ENCODE assay signal across 8 cellular contexts in the genomic region with DNA sequence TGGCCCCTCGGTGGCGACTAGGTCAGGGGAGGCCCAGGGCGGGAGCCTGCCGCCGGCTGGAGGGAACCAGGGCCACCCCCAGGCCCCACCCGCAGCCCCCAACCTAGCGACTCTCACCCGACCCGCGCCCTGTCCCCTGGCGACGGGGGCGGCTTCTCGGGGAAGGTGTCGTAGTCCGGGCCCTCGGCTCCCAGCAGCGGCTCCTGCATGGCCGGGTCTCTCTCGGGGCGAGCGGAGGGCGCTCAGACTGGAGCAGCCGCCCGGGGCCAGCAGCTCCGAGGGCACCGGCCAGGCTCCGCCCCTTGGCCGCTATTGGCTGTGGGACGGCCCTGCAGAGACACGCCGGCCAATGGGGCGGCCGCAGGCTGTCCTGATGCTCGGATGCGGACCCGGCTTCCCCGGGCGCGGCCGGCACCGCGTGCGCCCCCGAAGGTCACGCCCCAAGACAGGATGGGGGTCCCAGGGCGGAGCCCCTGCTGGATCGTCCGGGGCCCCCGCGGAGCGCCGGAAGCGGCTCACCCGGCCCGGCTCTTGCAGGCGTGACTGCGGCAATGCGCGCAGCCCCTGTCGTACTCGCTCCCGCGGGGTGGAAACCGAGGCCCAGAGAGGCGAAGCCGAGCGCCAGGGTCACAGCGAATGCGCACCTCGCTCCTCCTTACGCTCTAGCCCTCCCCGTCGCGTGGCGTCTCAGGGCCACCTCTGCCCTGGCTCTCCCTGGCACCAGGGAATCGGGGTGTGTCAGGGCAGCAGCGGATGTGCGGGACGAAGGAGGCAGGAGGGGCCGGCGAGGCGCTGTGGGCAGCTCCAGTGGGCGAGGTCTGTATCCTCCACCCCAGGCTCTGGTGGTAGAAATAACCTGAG.
DNase-seq lines count a peak whose midpoint lies in the region; ATAC-seq and TF ChIP-seq lines count a peak whose summit lies in the region.

A gene with protein sequence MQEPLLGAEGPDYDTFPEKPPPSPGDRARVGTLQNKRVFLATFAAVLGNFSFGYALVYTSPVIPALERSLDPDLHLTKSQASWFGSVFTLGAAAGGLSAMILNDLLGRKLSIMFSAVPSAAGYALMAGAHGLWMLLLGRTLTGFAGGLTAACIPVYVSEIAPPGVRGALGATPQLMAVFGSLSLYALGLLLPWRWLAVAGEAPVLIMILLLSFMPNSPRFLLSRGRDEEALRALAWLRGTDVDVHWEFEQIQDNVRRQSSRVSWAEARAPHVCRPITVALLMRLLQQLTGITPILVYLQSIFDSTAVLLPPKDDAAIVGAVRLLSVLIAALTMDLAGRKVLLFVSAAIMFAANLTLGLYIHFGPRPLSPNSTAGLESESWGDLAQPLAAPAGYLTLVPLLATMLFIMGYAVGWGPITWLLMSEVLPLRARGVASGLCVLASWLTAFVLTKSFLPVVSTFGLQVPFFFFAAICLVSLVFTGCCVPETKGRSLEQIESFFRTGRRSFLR (minus strand): TSS at position 249 of the 861 bp plus-strand sequence. CDS start 40 bp downstream, at position 209.

- ATAC-seq in HG03139 (IDR thresholded peaks at IDR 0.05; ENCODE audit: unreplicated experiment): peak; percentile 70

- DNase-seq in AG09319 (ENCODE audit: extremely low read depth, low read depth) (peak; percentile 19), NCI-H345 (lab: John Stamatoyannopoulos, UW) (peak; percentile 91), kidney tubule cell (ENCODE audit: low spot score) (peak; percentile 89)
- peak; percentile 71 to 77 for DNase-seq in activated CD4-positive, alpha-beta T cell treated with anti-CD3 and anti-CD28 coated beads for 4 hours
- DNase-seq in stimulated activated CD4-positive, alpha-beta T cell treated with anti-CD3 and anti-CD28 coated beads, Interleukin-15, amount 100 ng/mL, for 48 hours (ENCODE audit: low read depth in 2 of 2): peak; percentile 52 to 68

- TF ChIP-seq CTCF in AG09319 (IDR thresholded peaks at IDR 0.05; ENCODE audit: low read depth, low read length): no peak

- in situ Hi-C loops in GM18951 (cut with MboI; ENCODE audit: low sequenced_read_pairs, unreplicated experiment): no loop called here

- peak; percentile 92 for TF ChIP-seq POLR2A in GM18951 (IDR thresholded peaks at IDR 0.05; ENCODE audit: extremely low read depth, insufficient read depth, insufficient read length)

- peak within 1 kb of the TSS; percentile 60 for H3K27ac ChIP-seq in cingulate gyrus (ENCODE audit: low read depth, low read length)

Comparison
In these comparisons a context has a peak if more than half of its experiments do, and no peak if none do; other contexts are left out.
1. Peak in every context shown above with its lines: DNase-seq, ATAC-seq and H3K27ac ChIP-seq.
2. DNase-seq: peak in every context shown above with its lines; median percentile 91 in NCI-H345; 89 in kidney tubule cell; 74 in activated CD4-positive, alpha-beta T cell treated with anti-CD3 and anti-CD28 coated beads for 4 hours; 60 in stimulated activated CD4-positive, alpha-beta T cell treated with anti-CD3 and anti-CD28 coated beads, Interleukin-15, amount 100 ng/mL, for 48 hours; 19 in AG09319.